1 cellular context compared by ENCODE assay signal in genomic region chr7:82244947-82245346, GRCh38.
TF ChIP-seq lines count a peak whose summit lies in the region.

No MANE protein-coding gene starts in this region.

TF ChIP-seq in GM12878, 131 proteins besides CTCF, POLR2A, EP300 and RAD21 (continued from another document):
- TF ChIP-seq NFXL1 (IDR thresholded peaks at IDR 0.05; ENCODE audit: borderline replicate concordance) (no peak), HSF1 (IDR thresholded peaks at IDR 0.05; ENCODE audit: low read depth, low read length) (no peak), SUPT20H (IDR thresholded peaks at IDR 0.05; ENCODE audit: borderline replicate concordance, control insufficient read depth, low read depth, low read length) (no peak), ELK1 (IDR thresholded peaks at IDR 0.05; ENCODE audit: low read depth, low read length) (no peak), SMAD1 (IDR thresholded peaks at IDR 0.05; ENCODE audit: low read depth, partially characterized antibody) (no peak)
